1 cellular context compared by ENCODE assay signal in genomic region chr12:68750506-68750905, GRCh38.
TF ChIP-seq lines count a peak whose summit lies in the region.

No MANE protein-coding gene starts in this region.

TF ChIP-seq in HepG2, 621 proteins besides CTCF, POLR2A, EP300 and RAD21:
- TF ChIP-seq PHF5A (CRISPR knock-in tag; IDR thresholded peaks at IDR 0.05; ENCODE audit: low read depth, unreplicated experiment) (no peak), ZBTB33 (CRISPR knock-in tag; IDR thresholded peaks at IDR 0.05) (peak; percentile 57; the same call in 1 of the 2 replicates)
TF ChIP-seq in HepG2: peak in this region for 1.
